In genomic region chr11:45850446-45850845, GRCh38 we compare ENCODE assay signal across 16 cellular contexts. TPM values are rescaled to one million over a fixed set of nuclear protein-coding genes. Genes with fewer than 3 reads are reported as not detected.
DNase-seq lines count a peak whose midpoint lies in the region; ATAC-seq and TF ChIP-seq lines count a peak whose summit lies in the region.
"Had no signal": no experiment of that assay in that cellular context is flagged by ENCODE, and none has a peak within 500 bp of the region (broad histone marks: within the 10 kb centered on the region; RNA-seq: fewer than 3 reads in every experiment).

No MANE protein-coding gene starts in this region.

- no peak for TF ChIP-seq POLR2A in gastrocnemius medialis (IDR thresholded peaks at IDR 0.05)

- H3K9me3 ChIP-seq in T-helper 17 cell (ENCODE audit: control insufficient read depth, low read length, poor library complexity, severe bottlenecking) (no peaks in the 10 kb centered on the region), gastrocnemius medialis (no peaks in the 10 kb centered on the region), A673 (ENCODE audit: low read depth, low read length, poor library complexity, severe bottlenecking) (no peaks in the 10 kb centered on the region)
- H3K9me3 ChIP-seq: SJSA1 had no signal

- BruUV-seq in A673 (replicated peaks; lab: Mats Ljungman, UMichigan), result no TSS peak

- no peaks in the 10 kb centered on the region for H3K36me3 Mint-ChIP-seq in T-helper 17 cell (ENCODE audit: low read depth)
- H3K36me3 Mint-ChIP-seq: activated CD8-positive, alpha-beta memory T cell treated with anti-CD3 and anti-CD28 coated beads, Interleukin-2, amount 10 ng/mL, durations not matched to agents 7 days and 5 days had no signal

- in situ Hi-C loops in gastrocnemius medialis (cut with MboI; ENCODE audit: low sequenced_read_pairs in 4 of 4), result no loop called here

- peak; percentile 20 for DNase-seq in GM03348 (ENCODE audit: low spot score)
- DNase-seq in T-helper 17 cell, result no peak
- peak; percentile 15 for DNase-seq in fibroblast of pulmonary artery (ENCODE audit: low read depth)
- no peak for DNase-seq in gastrocnemius medialis
- no peak for DNase-seq in left lobe of liver (ENCODE audit: low spot score)
- DNase-seq in NCI-H2029 (lab: John Stamatoyannopoulos, UW), result no peak
- no peak for DNase-seq in A673 (ENCODE audit: low spot score)
- DNase-seq: activated CD8-positive, alpha-beta memory T cell treated with anti-CD3 and anti-CD28 coated beads, Interleukin-2, amount 10 ng/mL, durations not matched to agents 7 days and 5 days; activated naive CD4-positive, alpha-beta T cell treated with Interleukin-2 at 50 U/mL for 16 hours; GDM1; KG1; NCI-H2081 treated with DMSO at 0.1 percent for 48 hours had no signal

- peak overlapping the region; percentile 73 to 99 (median 99) for H3K27ac ChIP-seq in gastrocnemius medialis
- H3K27ac ChIP-seq in A673 (ENCODE audit: low read depth, low read length, poor library complexity, severe bottlenecking), result no peak overlapping the region
- H3K27ac ChIP-seq: coronary artery, SJSA1 had no signal

- peak overlapping the region; percentile 36 for H3K4me3 Mint-ChIP-seq in T-helper 17 cell
- H3K4me3 Mint-ChIP-seq: activated CD8-positive, alpha-beta memory T cell treated with anti-CD3 and anti-CD28 coated beads, Interleukin-2, amount 10 ng/mL, durations not matched to agents 7 days and 5 days; GM23338; stimulated activated naive CD8-positive, alpha-beta T cell treated with anti-CD3 and anti-CD28 coated beads, Interleukin-15, Interleukin-2, amounts not matched to agents 100 ng/mL and 50 ng/mL, for 24 hours had no signal

- CTCF ChIA-PET in A673 (lab: Charles Lee), result interaction anchor here (1.0 kb wide), 1 partner anchor 15 kb away, joined by 3 read pairs; no protein-coding TSS in a partner anchor

- no peaks in the 10 kb centered on the region for H3K27me3 Mint-ChIP-seq in T-helper 17 cell

- ATAC-seq in T-helper 17 cell (no peak), gastrocnemius medialis (no peak), left lobe of liver (no peak)
- ATAC-seq: activated CD8-positive, alpha-beta memory T cell treated with anti-CD3 and anti-CD28 coated beads, Interleukin-2, amount 10 ng/mL, durations not matched to agents 7 days and 5 days; GM23338 had no signal

- no peaks in the 10 kb centered on the region for H3K36me3 ChIP-seq in gastrocnemius medialis
- no peaks in the 10 kb centered on the region for H3K36me3 ChIP-seq in A673 (ENCODE audit: insufficient read depth, low read length, poor library complexity, severe bottlenecking)

- peaks cover 81 to 82% of the 10 kb centered on the region in 2 donors for H3K4me1 ChIP-seq in gastrocnemius medialis
- H3K4me1 ChIP-seq in A673 (ENCODE audit: insufficient read depth, low read length, poor library complexity, severe bottlenecking), result peaks cover 44% of the 10 kb centered on the region

- H3K27me3 ChIP-seq in gastrocnemius medialis, result no peaks in the 10 kb centered on the region
- peaks cover 8% of the 10 kb centered on the region for H3K27me3 ChIP-seq in A673 (replicated peaks; ENCODE audit: insufficient read depth, low read depth, low read length, poor library complexity)
- H3K27me3 ChIP-seq: SJSA1 had no signal

- H3K4me3 ChIP-seq in fibroblast of pulmonary artery (replicated peaks; ENCODE audit: low read depth, low read length), result no peak overlapping the region
- H3K4me3 ChIP-seq in gastrocnemius medialis, result no peak overlapping the region
- H3K4me3 ChIP-seq in A673 (ENCODE audit: low read depth, low read length, poor library complexity, severe bottlenecking), result no peak overlapping the region
- H3K4me3 ChIP-seq: coronary artery, GM23338, SJSA1 had no signal

- H3K27ac Mint-ChIP-seq in T-helper 17 cell, result no peak overlapping the region
- H3K27ac Mint-ChIP-seq: activated CD8-positive, alpha-beta memory T cell treated with anti-CD3 and anti-CD28 coated beads, Interleukin-2, amount 10 ng/mL, durations not matched to agents 7 days and 5 days; GM23338; stimulated activated naive CD8-positive, alpha-beta T cell treated with anti-CD3 and anti-CD28 coated beads, Interleukin-15, Interleukin-2, amounts not matched to agents 100 ng/mL and 50 ng/mL, for 24 hours had no signal

- no peak for TF ChIP-seq CTCF in fibroblast of pulmonary artery (IDR thresholded peaks at IDR 0.05; ENCODE audit: low read length, missing control alignments)
- no peak for TF ChIP-seq CTCF in gastrocnemius medialis (IDR thresholded peaks at IDR 0.05 in 4 of 5, conservative IDR thresholded peaks at IDR 0.05 in 1 of 5)
- TF ChIP-seq CTCF in A673 (conservative IDR thresholded peaks at IDR 0.05; ENCODE audit: low read depth, low read length), result no peak

- peaks cover 39% of the 10 kb centered on the region for H3K4me1 Mint-ChIP-seq in T-helper 17 cell

- POLR2A ChIA-PET in A673 (lab: Charles Lee; ENCODE audit: low non-redundant PET), result interaction anchor here (0.7 kb wide), 1 partner anchor 902 kb away, joined by 3 read pairs; no protein-coding TSS in a partner anchor

- intact Hi-C loops in gastrocnemius medialis (cut with DNase I; ENCODE audit: low total_unique reads) (loop anchor here (10.0 kb wide), 1 partner anchor 1574 kb away; the partner anchor contains the start of gene PSMC3), A673 (cut with micrococcal nuclease; ENCODE audit: unreplicated experiment) (no loop called here)

RNA-seq across cellular contexts. Expression of gene CRY2, which starts 3.2 kb away (rescaled TPM):
- total RNA-seq in T-helper 17 cell (100 to 1,000 TPM; 200 to 224 TPM), gastrocnemius medialis (10 to 100 TPM; 36.4 to 85.9 (median 37.9) TPM), left lobe of liver (52.9 TPM), A673 (2021) (46.4 and 47.0 TPM in 2 replicates)

RNA-seq across cellular contexts. Expression of gene MAPK8IP1, which starts 35.0 kb away (rescaled TPM):
- total RNA-seq in T-helper 17 cell (10 to 100 TPM in 1 of 2 donors, 1 to 10 TPM in 1; 7.6 to 10.2 TPM), gastrocnemius medialis (1 to 10 TPM; 1.4 to 4.0 (median 1.9) TPM), left lobe of liver (8.0 TPM), A673 (2021) (46.0 and 46.2 TPM in 2 replicates)

RNA-seq across cellular contexts. Expression of gene SLC35C1, which starts 45.5 kb away (rescaled TPM):
- total RNA-seq in T-helper 17 cell (10 to 100 TPM in 1 of 2 donors, 1 to 10 TPM in 1; 7.9 to 12.6 TPM), gastrocnemius medialis (10 to 100 TPM in 1 of 4 donors, 1 to 10 TPM in 3; 4.8 to 11.7 (median 7.8) TPM), left lobe of liver (13.2 TPM), A673 (2021) (25.7 and 32.5 TPM in 2 replicates)

RNA-seq across cellular contexts. Expression of gene FREY1, which starts 56.6 kb away (rescaled TPM):
- total RNA-seq in T-helper 17 cell, result 1 to 10 TPM; 3.1 to 3.2 TPM
- not detected for total RNA-seq in gastrocnemius medialis
- 0.68 TPM for total RNA-seq in left lobe of liver
- 3.3 and 3.8 TPM in 2 replicates for total RNA-seq in A673 (2021)

Comparison
In these comparisons a context has a peak if more than half of its experiments do, and no peak if none do; other contexts are left out.
1. DNase-seq: peak in GM03348 (single experiment) and fibroblast of pulmonary artery (single experiment); none in T-helper 17 cell (0 of 3), gastrocnemius medialis (0 of 2), left lobe of liver (single experiment), NCI-H2029 (single experiment) and A673 (single experiment).